ENCODE assay signal across 2 cellular contexts in the genomic region with DNA sequence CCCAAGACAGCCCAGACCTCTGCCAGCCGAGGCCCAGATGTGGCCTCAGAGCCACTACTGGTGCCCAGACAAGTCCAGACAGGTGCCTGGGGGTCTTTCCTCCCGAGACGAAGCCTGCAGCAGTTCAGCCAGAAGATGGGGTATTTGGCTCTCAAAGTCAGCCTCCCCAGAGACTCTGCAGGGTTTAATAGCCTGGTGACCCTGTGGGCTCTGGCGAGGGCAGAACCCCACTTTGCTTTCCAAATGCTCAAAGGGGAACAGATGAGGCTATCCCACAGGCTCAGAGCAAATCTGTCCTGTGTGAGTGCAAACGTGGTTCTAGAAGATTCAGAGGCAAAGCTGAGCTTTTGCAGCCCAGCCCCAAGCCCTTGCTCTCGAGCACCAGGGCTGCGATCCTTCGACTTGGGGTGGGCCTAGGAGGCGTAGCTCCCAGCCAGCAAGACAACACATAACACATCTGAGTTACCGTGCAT.
TF ChIP-seq lines count a peak whose summit lies in the region.

No MANE protein-coding gene starts in this region.

TF ChIP-seq in HEK293, 187 proteins besides CTCF, POLR2A, EP300 and RAD21 (continued from another document):
- no peak for TF ChIP-seq ZNF449 (tag by site-specific recombination; IDR thresholded peaks at IDR 0.05)

TF ChIP-seq in WTC11, 78 proteins besides CTCF, POLR2A, EP300 and RAD21 (continued from another document):
- TF ChIP-seq AFF4 (CRISPR knock-in tag; IDR thresholded peaks at IDR 0.05; ENCODE audit: borderline replicate concordance) (no peak), SMAD3 (CRISPR knock-in tag; IDR thresholded peaks at IDR 0.05; ENCODE audit: borderline replicate concordance) (no peak)
